Comparison of ENCODE assay signal across 2 cellular contexts in the genomic region with DNA sequence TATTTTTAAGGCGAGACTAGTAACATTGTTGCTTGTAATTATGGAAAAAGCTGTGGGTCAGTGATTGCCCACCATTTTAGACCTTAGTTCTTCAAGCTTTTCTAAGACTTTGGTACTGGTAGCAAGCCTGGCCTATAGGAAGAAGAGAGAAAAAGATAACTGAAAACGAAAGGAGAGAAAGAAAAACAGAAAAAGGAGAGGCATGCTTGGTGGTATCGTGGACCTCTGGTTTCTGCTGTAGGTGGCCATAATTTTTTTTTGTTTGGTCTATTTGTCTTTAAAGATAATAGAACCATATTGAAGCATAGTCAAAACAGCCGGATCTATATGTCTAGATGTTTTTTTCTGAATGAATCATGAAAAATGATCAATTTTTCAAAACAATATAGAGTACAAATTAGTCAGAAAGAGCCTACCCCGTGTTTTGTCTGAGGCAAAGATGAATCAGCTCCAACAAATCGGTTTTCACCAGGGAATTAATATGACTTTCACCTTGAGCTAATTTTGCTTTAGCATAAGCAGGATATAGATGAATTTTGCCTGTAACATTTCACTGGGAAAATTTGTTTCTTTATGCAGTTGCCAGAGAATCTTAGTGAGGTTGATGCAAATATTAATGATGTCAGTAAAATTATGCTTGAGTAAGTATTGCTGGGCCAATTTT.
TF ChIP-seq lines count a peak whose summit lies in the region.

No MANE protein-coding gene starts in this region.

TF ChIP-seq in HCT116, 20 proteins besides CTCF, POLR2A, EP300 and RAD21:
- TF ChIP-seq REST (IDR thresholded peaks at IDR 0.05; ENCODE audit: low read depth), result no peak
- no peak for TF ChIP-seq TCF7L2 (IDR thresholded peaks at IDR 0.05; ENCODE audit: borderline replicate concordance, extremely low read depth, insufficient read depth, insufficient read length)
- no peak for TF ChIP-seq ZFX (IDR thresholded peaks at IDR 0.05)
- no peak for TF ChIP-seq MAX (IDR thresholded peaks at IDR 0.05)
- TF ChIP-seq EZH2 (IDR thresholded peaks at IDR 0.05), result no peak
- no peak for TF ChIP-seq ELF1 (IDR thresholded peaks at IDR 0.05; ENCODE audit: borderline replicate concordance, low read depth)
- no peak for TF ChIP-seq ZNF274 (IDR thresholded peaks at IDR 0.05; ENCODE audit: low read depth, low read length)
- no peak for TF ChIP-seq FOSL1 (IDR thresholded peaks at IDR 0.05; ENCODE audit: low read depth)
- TF ChIP-seq JUND (IDR thresholded peaks at IDR 0.05), result no peak
- no peak for TF ChIP-seq SP1 (IDR thresholded peaks at IDR 0.05; ENCODE audit: low read depth)
- no peak for TF ChIP-seq YY1 (IDR thresholded peaks at IDR 0.05; ENCODE audit: extremely low read depth, insufficient replicate concordance, low read depth, low read length)
- TF ChIP-seq CEBPB (IDR thresholded peaks at IDR 0.05; ENCODE audit: low read depth), result no peak
- TF ChIP-seq CBX3 (IDR thresholded peaks at IDR 0.05; ENCODE audit: low read depth), result no peak
- no peak for TF ChIP-seq EGR1 (IDR thresholded peaks at IDR 0.05; ENCODE audit: low read depth)
- no peak for TF ChIP-seq EZH2phosphoT487 (IDR thresholded peaks at IDR 0.05; ENCODE audit: borderline replicate concordance)
- TF ChIP-seq, protein P1, sequence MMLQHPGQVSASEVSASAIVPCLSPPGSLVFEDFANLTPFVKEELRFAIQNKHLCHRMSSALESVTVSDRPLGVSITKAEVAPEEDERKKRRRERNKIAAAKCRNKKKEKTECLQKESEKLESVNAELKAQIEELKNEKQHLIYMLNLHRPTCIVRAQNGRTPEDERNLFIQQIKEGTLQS (IDR thresholded peaks at IDR 0.05), result no peak
- no peak for TF ChIP-seq SIN3A (IDR thresholded peaks at IDR 0.05; ENCODE audit: low read depth)
- no peak for TF ChIP-seq SRF (IDR thresholded peaks at IDR 0.05; ENCODE audit: low read depth)
- TF ChIP-seq ZBTB33 (IDR thresholded peaks at IDR 0.05; ENCODE audit: extremely low read depth, insufficient replicate concordance, low read length), result no peak
- TF ChIP-seq POLR2AphosphoS5 (IDR thresholded peaks at IDR 0.05; ENCODE audit: low read depth, low read length), result no peak

TF ChIP-seq in GM12878, 131 proteins besides CTCF, POLR2A, EP300 and RAD21:
- TF ChIP-seq POLR2AphosphoS2 (IDR thresholded peaks at IDR 0.05; ENCODE audit: low read depth, low read length) (no peak), PAX8 (IDR thresholded peaks at IDR 0.05) (no peak), ELK1 (IDR thresholded peaks at IDR 0.05; ENCODE audit: low read depth, low read length) (no peak), HDAC6 (IDR thresholded peaks at IDR 0.05; ENCODE audit: unreplicated experiment) (no peak), PAX5 (IDR thresholded peaks at IDR 0.05; ENCODE audit: borderline replicate concordance, low read depth, low read length) (no peak), NR2C2 (IDR thresholded peaks at IDR 0.05; ENCODE audit: borderline replicate concordance, control insufficient read depth, insufficient read length, low read depth) (no peak)
